In the genomic region with DNA sequence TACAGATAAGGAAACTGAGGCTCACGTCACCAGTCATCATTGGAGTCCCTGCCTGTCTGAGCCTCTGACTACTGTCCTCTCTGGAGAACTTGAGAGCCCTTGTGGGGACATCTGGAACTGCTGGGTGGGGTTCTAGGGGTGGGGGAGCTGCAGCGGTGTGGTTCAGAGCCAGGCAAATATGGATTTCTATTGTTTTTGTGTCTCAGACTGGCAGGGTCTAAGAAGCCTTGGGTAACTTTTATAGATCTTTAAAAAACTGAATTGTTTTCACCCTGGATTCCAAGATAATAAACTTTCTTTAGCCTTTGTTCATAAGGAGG, we compare ENCODE assay signal across 8 cellular contexts. TPM values are rescaled to one million over a fixed set of nuclear protein-coding genes. Genes with fewer than 3 reads are reported as not detected.
DNase-seq lines count a peak whose midpoint lies in the region; ATAC-seq and TF ChIP-seq lines count a peak whose summit lies in the region.

No MANE protein-coding gene starts in this region.

- H3K79me2 ChIP-seq in KMS-11 (ENCODE audit: insufficient read depth, low read depth) = no peaks in the 10 kb centered on the region

- intact Hi-C loops in uterus (cut with DNase I; ENCODE audit: low total_unique reads) = no loop called here

- TF ChIP-seq CTCF in KMS-11 (conservative IDR thresholded peaks at IDR 0.05; ENCODE audit: low read depth, low read length) (no peak), kidney epithelial cell (IDR thresholded peaks at IDR 0.05; ENCODE audit: insufficient read depth, low read length, poor library complexity, severe bottlenecking) (peak; percentile 32), uterus (IDR thresholded peaks at IDR 0.05) (no peak)

- peaks cover 41% of the 10 kb centered on the region for H3K4me1 Mint-ChIP-seq in activated naive CD8-positive, alpha-beta T cell (ENCODE audit: low read depth)

- no peak overlapping the region for H3K27ac ChIP-seq in KMS-11
- peak overlapping the region; percentile 63 to 78 for H3K27ac ChIP-seq in uterus

- no peak for ATAC-seq in GM19324 (IDR thresholded peaks at IDR 0.05; ENCODE audit: low FRiP score, unreplicated experiment)

- H3K4me1 ChIP-seq in KMS-11 (ENCODE audit: low read depth, poor library complexity, severe bottlenecking) (peaks cover 23% of the 10 kb centered on the region), uterus (peaks cover 0 to 15% of the 10 kb centered on the region in 2 donors)

- no peaks in the 10 kb centered on the region for H3K36me3 Mint-ChIP-seq in activated naive CD8-positive, alpha-beta T cell

- 0 out of 2 replicates have a peak overlapping the region, but pooled peaks have one; percentile 62 for H3K4me2 ChIP-seq in KMS-11

- no peaks in the 10 kb centered on the region for H4K20me1 ChIP-seq in KMS-11 (ENCODE audit: insufficient read depth)

- H3K36me3 ChIP-seq in KMS-11 (ENCODE audit: insufficient read depth) (no peaks in the 10 kb centered on the region), kidney epithelial cell (ENCODE audit: control insufficient read depth, insufficient read depth, low read length) (no peaks in the 10 kb centered on the region), uterus (no peaks in the 10 kb centered on the region)

- no peak overlapping the region for H2AFZ ChIP-seq in KMS-11 (ENCODE audit: low read depth)

- H3K9ac ChIP-seq in KMS-11 = no peak overlapping the region

- H3K27me3 ChIP-seq in KMS-11 (ENCODE audit: insufficient read depth, low read depth) = no peaks in the 10 kb centered on the region
- H3K27me3 ChIP-seq in kidney epithelial cell (ENCODE audit: control insufficient read depth, insufficient read depth, low read length) = no peaks in the 10 kb centered on the region
- no peaks in the 10 kb centered on the region for H3K27me3 ChIP-seq in uterus

- peaks cover 2% of the 10 kb centered on the region for H3K27me3 Mint-ChIP-seq in activated naive CD8-positive, alpha-beta T cell

- no peak overlapping the region for H3K27ac Mint-ChIP-seq in activated naive CD8-positive, alpha-beta T cell

- DNase-seq in DMS 273 (lab: John Stamatoyannopoulos, UW; ENCODE audit: unreplicated experiment) (peak; percentile 68), DMS 273 treated with DMSO at 0.1 percent for 48 hours (lab: John Stamatoyannopoulos, UW) (no peak), kidney epithelial cell (ENCODE audit: low read depth) (no peak), uterus (no peak), iPS-NIHi7 (ENCODE audit: extremely low spot score) (no peak)

- H3K4me3 Mint-ChIP-seq in activated naive CD8-positive, alpha-beta T cell = peak overlapping the region; percentile 22

- H3K9me3 ChIP-seq in uterus = no peaks in the 10 kb centered on the region

- no peaks in the 10 kb centered on the region for H3K9me3 Mint-ChIP-seq in activated naive CD8-positive, alpha-beta T cell (ENCODE audit: low read depth)

- no peak for TF ChIP-seq POLR2A in uterus (IDR thresholded peaks at IDR 0.05)

- peak overlapping the region; percentile 79 for H3K4me3 ChIP-seq in KMS-11 (IDR thresholded peaks at IDR 0.05; ENCODE audit: insufficient read depth, low read depth, low read length)
- no peak overlapping the region for H3K4me3 ChIP-seq in kidney epithelial cell (ENCODE audit: low read depth, low read length)
- H3K4me3 ChIP-seq in uterus = no peak overlapping the region

RNA-seq across cellular contexts. Expression of gene IER5, which starts 46.9 kb away (rescaled TPM):
- total RNA-seq in kidney epithelial cell (21.9 and 22.0 TPM in 2 replicates), uterus (10 to 100 TPM; 19.4 to 34.8 (median 24.2) TPM)
